ENCODE assay signal across 23 cellular contexts in genomic region chr20:36804425-36804824, GRCh38. TPM values are rescaled to one million over a fixed set of nuclear protein-coding genes. Genes with fewer than 3 reads are reported as not detected.
DNase-seq lines count a peak whose midpoint lies in the region; ATAC-seq, FAIRE-seq and TF ChIP-seq lines count a peak whose summit lies in the region.
"Had no signal": no experiment of that assay in that cellular context is flagged by ENCODE, and none has a peak within 500 bp of the region (broad histone marks: within the 10 kb centered on the region; RNA-seq: fewer than 3 reads in every experiment).

No MANE protein-coding gene starts in this region.

- in situ Hi-C loops in HepG2 (cut with HindIII; ENCODE audit: extremely low pct_ligation_motif_present, low pct_unique_long_range_greater_than_20kb) = no loop called here

- no peaks in the 10 kb centered on the region for H3K27me3 Mint-ChIP-seq in endodermal cell (ENCODE audit: insufficient read depth)
- H3K27me3 Mint-ChIP-seq: CD4-positive, alpha-beta memory T cell had no signal

- H3K4me1 ChIP-seq in HepG2 (ENCODE audit: insufficient read depth, low read length) (peaks cover 9% of the 10 kb centered on the region), right lobe of liver (no peaks in the 10 kb centered on the region), endodermal cell (ENCODE audit: control insufficient read depth, insufficient read depth, low read length) (no peaks in the 10 kb centered on the region)

- no peak overlapping the region for H3K4me3 Mint-ChIP-seq in endodermal cell
- H3K4me3 Mint-ChIP-seq: H9, HFFc6 had no signal

- H3K36me3 ChIP-seq in HepG2 (replicated peaks in 1 of 2; ENCODE audit: control insufficient read depth in 1 of 2, insufficient read depth in 2 of 2, low read length in 2 of 2) (peaks cover 38 to 79% of the 10 kb centered on the region in 2 experiments; a peak in 4 of 5 replicates), right lobe of liver (no peaks in the 10 kb centered on the region), endodermal cell (ENCODE audit: control insufficient read depth, insufficient read depth, low read length) (peaks cover 85% of the 10 kb centered on the region)

- H3K9me3 Mint-ChIP-seq in endodermal cell = no peaks in the 10 kb centered on the region
- H3K9me3 Mint-ChIP-seq: H9, HFFc6 had no signal

- no peak for TF ChIP-seq EP300 in HepG2 (IDR thresholded peaks at IDR 0.05; ENCODE audit: low read depth in 2 of 2, low read length in 2 of 2)
- TF ChIP-seq EP300 in HepG2 (CRISPR knock-in tag; IDR thresholded peaks at IDR 0.05; ENCODE audit: borderline replicate concordance) = no peak

- 86% methylated on average over 7 of the region's 7 CpGs for WGBS in HepG2 (ENCODE audit: low lambda C conversion rate)
- 90% methylated on average over 2 of the region's 7 CpGs for WGBS in right lobe of liver (ENCODE audit: insufficient coverage, low coverage, low lambda C conversion rate, missing lambda C conversion rate)
- WGBS in endodermal cell (ENCODE audit: insufficient coverage in 1 of 2, insufficient read length in 1 of 2), 2 experiments = 91 to 98% methylated on average over 6 to 7 of the region's 7 CpGs

- no peak for FAIRE-seq in HepG2 (lab: Jason Lieb, UNC)
- FAIRE-seq: A204.1, G401.6, GM12892, H1 had no signal

- CTCF ChIA-PET in HepG2 (lab: Yijun Ruan, JAX; ENCODE audit: low intra/inter-chr PET ratio, low total read pairs) (no interaction called here), RWPE1 (lab: Yijun Ruan, JAX) (interaction anchor here (0.8 kb wide), 2 partner anchors 37 to 38 kb away, joined by 3 to 6 read pairs; no protein-coding TSS in a partner anchor)

- no peak for DNase-seq in HepG2 (ENCODE audit: low spot score)
- no peak for DNase-seq in right lobe of liver
- DNase-seq in RWPE1 (ENCODE audit: low spot score) = no peak
- DNase-seq in endodermal cell = no peak
- no peak for DNase-seq in stimulated activated CD4-positive, alpha-beta T cell treated with anti-CD3 and anti-CD28 coated beads, Interleukin-1b, Interleukin-23, amount 100 ng/mL, for 48 hours
- no peak for DNase-seq in NCI-H2029 (lab: John Stamatoyannopoulos, UW)
- DNase-seq in DMS153 treated with DMSO at 0.1 percent for 48 hours (lab: John Stamatoyannopoulos, UW; ENCODE audit: unreplicated experiment) = no peak
- DNase-seq: ACHN; C1 segment of cervical spinal cord; Calu3; CD4-positive, alpha-beta memory T cell; COR-L47; DND-41; GM23248; H9; HFFc6 had no signal

- no peaks in the 10 kb centered on the region for H4K20me1 ChIP-seq in HepG2 (ENCODE audit: insufficient read depth, low read length)

- no peak overlapping the region for H3K9ac ChIP-seq in HepG2 (ENCODE audit: insufficient read depth, low read depth, low read length)
- H3K9ac ChIP-seq in endodermal cell (ENCODE audit: extremely low read depth, low read length, poor library complexity, severe bottlenecking) = no peak overlapping the region
- H3K9ac ChIP-seq: GM23248 had no signal

- no peaks in the 10 kb centered on the region for H3K4me1 Mint-ChIP-seq in endodermal cell

- ATAC-seq in HepG2 (no peak), right lobe of liver (no peak), GM18498 (IDR thresholded peaks at IDR 0.05; ENCODE audit: unreplicated experiment) (no peak)
- ATAC-seq: HCT116 had no signal

- H3K27ac ChIP-seq in HepG2 (ENCODE audit: extremely low read length, insufficient read depth, low read length) = no peak overlapping the region
- no peak overlapping the region for H3K27ac ChIP-seq in right lobe of liver
- H3K27ac ChIP-seq in RWPE1 = peak overlapping the region; percentile 12
- H3K27ac ChIP-seq in endodermal cell (ENCODE audit: low read depth, low read length) = no peak overlapping the region
- H3K27ac ChIP-seq: 22Rv1, GM23248 had no signal

- no peak overlapping the region for H3K4me2 ChIP-seq in HepG2 (ENCODE audit: low read depth, low read length)

- no peaks in the 10 kb centered on the region for H3K79me2 ChIP-seq in HepG2 (ENCODE audit: insufficient read depth, low read length)

- H3K36me3 Mint-ChIP-seq in endodermal cell (ENCODE audit: low read depth) = peaks cover 81% of the 10 kb centered on the region
- H3K36me3 Mint-ChIP-seq: CD4-positive, alpha-beta memory T cell had no signal

- no peak overlapping the region for H2AFZ ChIP-seq in HepG2 (ENCODE audit: low read length)
- H2AFZ ChIP-seq: GM23248 had no signal

- TF ChIP-seq CTCF in HepG2 (CRISPR knock-in tag; IDR thresholded peaks at IDR 0.05) (no peak), right lobe of liver (IDR thresholded peaks at IDR 0.05) (no peak), RWPE1 (conservative IDR thresholded peaks at IDR 0.05; ENCODE audit: low read depth) (no peak), endodermal cell (conservative IDR thresholded peaks at IDR 0.05) (no peak)

- H3K4me3 ChIP-seq in HepG2 (replicated peaks in 1 of 3; ENCODE audit: insufficient read depth in 1 of 3, low read depth in 2 of 3, low read length in 3 of 3) (no peak overlapping the region), right lobe of liver (no peak overlapping the region), endodermal cell (ENCODE audit: low read length) (no peak overlapping the region)
- H3K4me3 ChIP-seq: GM23248 had no signal

- TF ChIP-seq RAD21 in HepG2 (CRISPR knock-in tag; IDR thresholded peaks at IDR 0.05) = no peak

- TF ChIP-seq POLR2A in HepG2 (IDR thresholded peaks at IDR 0.05; ENCODE audit: insufficient read depth in 1 of 2, low read depth in 2 of 2, low read length in 2 of 2) (no peak), right lobe of liver (IDR thresholded peaks at IDR 0.05) (no peak)

- no TSS peak for BruUV-seq in HepG2 (replicated peaks; lab: Mats Ljungman, UMichigan)

- H3K27ac Mint-ChIP-seq in endodermal cell = peak overlapping the region; percentile 44
- H3K27ac Mint-ChIP-seq: CD4-positive, alpha-beta memory T cell; HFFc6 had no signal

- no peaks in the 10 kb centered on the region for H3K9me3 ChIP-seq in HepG2 (ENCODE audit: low read length)
- no peaks in the 10 kb centered on the region for H3K9me3 ChIP-seq in right lobe of liver
- H3K9me3 ChIP-seq in endodermal cell (ENCODE audit: control insufficient read depth, low read length) = no peaks in the 10 kb centered on the region

- H3K27me3 ChIP-seq in HepG2 (ENCODE audit: control insufficient read depth in 1 of 2, insufficient read depth in 2 of 2, low read length in 2 of 2) (no peaks in the 10 kb centered on the region), right lobe of liver (no peaks in the 10 kb centered on the region), endodermal cell (ENCODE audit: control insufficient read depth, insufficient read depth, low read length, poor library complexity, severe bottlenecking) (no peaks in the 10 kb centered on the region)

- POLR2A ChIA-PET in HepG2 (lab: Yijun Ruan, JAX) = no interaction called here
- POLR2A ChIA-PET in RWPE1 (lab: Yijun Ruan, JAX; ENCODE audit: low non-redundant PET) = no interaction called here

- intact Hi-C loops in HepG2 (cut with micrococcal nuclease; ENCODE audit: unreplicated experiment) = no loop called here
- intact Hi-C loops in right lobe of liver (cut with DNase I) = no loop called here

RNA-seq across cellular contexts. Expression of gene DSN1, which starts 30.9 kb away (rescaled TPM):
- total RNA-seq in HepG2 (2016; rRNA removed; fragmentation: Illumina TruSeq; extraction: Trizol) = 53.7 and 82.4 TPM in 2 replicates
- total RNA-seq in HepG2 (2016; cell fraction: cytosol; rRNA removed; fragmentation: Illumina TruSeq; extraction: Trizol; ENCODE audit: low read depth) = 10.7 and 11.7 TPM in 2 replicates
- total RNA-seq in HepG2 (2016; cell fraction: insoluble cytoplasmic fraction; rRNA removed; fragmentation: Illumina TruSeq; extraction: Trizol) = 57.1 and 88.9 TPM in 2 replicates
- total RNA-seq in HepG2 (2016; cell fraction: membrane; rRNA removed; fragmentation: Illumina TruSeq; extraction: Trizol) = 25.4 and 26.8 TPM in 2 replicates
- 26.9 and 33.4 TPM in 2 replicates for total RNA-seq in HepG2 (2016; cell fraction: nucleus; rRNA removed; fragmentation: Illumina TruSeq; extraction: Trizol)
- polyA plus RNA-seq in HepG2 (2011; rRNA removed) = 10.5 and 18.7 TPM in 2 replicates
- 9.6 and 10.1 TPM in 2 replicates for polyA plus RNA-seq in HepG2 (2011; cell fraction: cytosol; rRNA removed)
- 8.8 and 10.9 TPM in 2 replicates for polyA plus RNA-seq in HepG2 (2011; cell fraction: nucleus; rRNA removed)
- 8.0 and 18.3 TPM in 2 replicates for polyA plus RNA-seq in HepG2 (2012)
- 4.4 and 5.3 TPM in 2 replicates for polyA plus RNA-seq in HepG2 (2016; cell fraction: cytosol; fragmentation: Illumina TruSeq; extraction: Trizol; ENCODE audit: low read depth)
- polyA plus RNA-seq in HepG2 (2016; cell fraction: insoluble cytoplasmic fraction; fragmentation: Illumina TruSeq; extraction: Trizol; ENCODE audit: low read depth) = 61.2 and 64.9 TPM in 2 replicates
- 9.5 and 10.6 TPM in 2 replicates for polyA plus RNA-seq in HepG2 (2016; cell fraction: membrane; fragmentation: Illumina TruSeq; extraction: Trizol; ENCODE audit: low read depth)
- polyA plus RNA-seq in HepG2 (2016; cell fraction: nucleus; fragmentation: Illumina TruSeq; extraction: Trizol; ENCODE audit: insufficient read depth, low read depth) = 65.4 and 71.7 TPM in 2 replicates
- 6.5 and 15.7 TPM in 2 replicates for polyA minus RNA-seq in HepG2 (2011; rRNA and poly(A)+ RNA removed; ENCODE audit: low replicate concordance)
- polyA minus RNA-seq in HepG2 (2011; cell fraction: cytosol; rRNA and poly(A)+ RNA removed) = 6.1 and 9.5 TPM in 2 replicates
- polyA minus RNA-seq in HepG2 (2011; cell fraction: nucleus; rRNA and poly(A)+ RNA removed) = 10.8 and 15.7 TPM in 2 replicates
- 1 to 10 TPM; 2.7 to 9.8 (median 4.7) TPM for total RNA-seq in right lobe of liver
- 10 to 100 TPM; 21.4 to 32.4 TPM for total RNA-seq in endodermal cell
- polyA plus RNA-seq in endodermal cell (2013, experiment 1 of 2) = 26.4 TPM
- polyA plus RNA-seq in endodermal cell (2013, experiment 2 of 2) = 23.9 TPM

RNA-seq across cellular contexts. Expression of gene NDRG3, which starts 58.5 kb away (rescaled TPM):
- total RNA-seq in HepG2 (2016; rRNA removed; fragmentation: Illumina TruSeq; extraction: Trizol) (36.0 and 43.3 TPM in 2 replicates), right lobe of liver (1 to 10 TPM; 5.2 to 8.0 (median 7.0) TPM), endodermal cell (10 to 100 TPM; 24.6 to 26.1 TPM)
- total RNA-seq in HepG2 (2016; cell fraction: cytosol; rRNA removed; fragmentation: Illumina TruSeq; extraction: Trizol; ENCODE audit: low read depth) = 9.0 and 9.2 TPM in 2 replicates
- total RNA-seq in HepG2 (2016; cell fraction: insoluble cytoplasmic fraction; rRNA removed; fragmentation: Illumina TruSeq; extraction: Trizol) = 32.4 and 40.5 TPM in 2 replicates
- 19.9 and 20.6 TPM in 2 replicates for total RNA-seq in HepG2 (2016; cell fraction: membrane; rRNA removed; fragmentation: Illumina TruSeq; extraction: Trizol)
- total RNA-seq in HepG2 (2016; cell fraction: nucleus; rRNA removed; fragmentation: Illumina TruSeq; extraction: Trizol) = 19.9 and 21.0 TPM in 2 replicates
- polyA plus RNA-seq in HepG2 (2011; rRNA removed) = 34.7 and 40.5 TPM in 2 replicates
- 22.4 and 29.5 TPM in 2 replicates for polyA plus RNA-seq in HepG2 (2011; cell fraction: cytosol; rRNA removed)
- 23.6 and 25.0 TPM in 2 replicates for polyA plus RNA-seq in HepG2 (2011; cell fraction: nucleus; rRNA removed)
- polyA plus RNA-seq in HepG2 (2012) = 22.6 and 26.8 TPM in 2 replicates
- polyA plus RNA-seq in HepG2 (2016; cell fraction: cytosol; fragmentation: Illumina TruSeq; extraction: Trizol; ENCODE audit: low read depth) = 8.7 and 8.9 TPM in 2 replicates
- polyA plus RNA-seq in HepG2 (2016; cell fraction: insoluble cytoplasmic fraction; fragmentation: Illumina TruSeq; extraction: Trizol; ENCODE audit: low read depth) = 48.1 and 49.0 TPM in 2 replicates
- 17.2 and 18.2 TPM in 2 replicates for polyA plus RNA-seq in HepG2 (2016; cell fraction: membrane; fragmentation: Illumina TruSeq; extraction: Trizol; ENCODE audit: low read depth)
- 38.9 and 42.1 TPM in 2 replicates for polyA plus RNA-seq in HepG2 (2016; cell fraction: nucleus; fragmentation: Illumina TruSeq; extraction: Trizol; ENCODE audit: insufficient read depth, low read depth)
- polyA minus RNA-seq in HepG2 (2011; rRNA and poly(A)+ RNA removed; ENCODE audit: low replicate concordance) = 44.9 and 55.2 TPM in 2 replicates
- polyA minus RNA-seq in HepG2 (2011; cell fraction: cytosol; rRNA and poly(A)+ RNA removed) = 25.7 and 31.2 TPM in 2 replicates
- 16.4 and 19.6 TPM in 2 replicates for polyA minus RNA-seq in HepG2 (2011; cell fraction: nucleus; rRNA and poly(A)+ RNA removed)
- polyA plus RNA-seq in endodermal cell (2013, experiment 1 of 2) = 32.2 TPM
- 31.4 TPM for polyA plus RNA-seq in endodermal cell (2013, experiment 2 of 2)
